11 cellular contexts compared by ENCODE assay signal in genomic region chr2:60484080-60484737, GRCh38.
A peak's percentile ranks its signal among the peaks of the same experiment; 100 is the strongest.
DNase-seq lines count a peak whose midpoint lies in the region; ATAC-seq, FAIRE-seq and TF ChIP-seq lines count a peak whose summit lies in the region.
"Had no signal": no experiment of that assay in that cellular context is flagged by ENCODE, and none has a peak within 500 bp of the region (broad histone marks: within the 10 kb centered on the region; RNA-seq: fewer than 3 reads in every experiment).

No MANE protein-coding gene starts in this region.

- no peaks in the 10 kb centered on the region for H3K27me3 ChIP-seq in keratinocyte (ENCODE audit: control insufficient read depth, extremely low read depth, insufficient read depth, low read length)
- H3K27me3 ChIP-seq: testis had no signal

- peaks cover 41% of the 10 kb centered on the region for H3K4me1 ChIP-seq in keratinocyte (ENCODE audit: control insufficient read depth, extremely low read depth, insufficient read depth, low read length)
- H3K4me1 ChIP-seq: testis had no signal

- H3K36me3 ChIP-seq in keratinocyte (ENCODE audit: control insufficient read depth in 2 of 2, extremely low read depth in 1 of 2, insufficient read depth in 2 of 2, low read length in 2 of 2) = peaks cover 0 to 1% of the 10 kb centered on the region in 2 experiments

- H3K4me3 Mint-ChIP-seq in activated B cell treated with CpG ODN at 0.5 μM for 24 hours = peak overlapping the region; percentile 78
- no peak overlapping the region for H3K4me3 Mint-ChIP-seq in stimulated activated effector memory CD8-positive, alpha-beta T cell treated with anti-CD3 and anti-CD28 coated beads, Interleukin-12 subunit alpha, Interleukin-12 subunit beta, amount 100 ng/mL, for 72 hours

- H3K4me2 ChIP-seq in keratinocyte (ENCODE audit: control insufficient read depth, extremely low read depth, insufficient read depth, low read depth, low read length) = no peak overlapping the region

- no peak overlapping the region for H3K9ac ChIP-seq in keratinocyte (ENCODE audit: control insufficient read depth, extremely low read depth, insufficient read depth, low read length)

- H3K9me3 Mint-ChIP-seq in activated B cell treated with CpG ODN at 0.5 μM for 24 hours = no peaks in the 10 kb centered on the region
- no peaks in the 10 kb centered on the region for H3K9me3 Mint-ChIP-seq in stimulated activated effector memory CD8-positive, alpha-beta T cell treated with anti-CD3 and anti-CD28 coated beads, Interleukin-12 subunit alpha, Interleukin-12 subunit beta, amount 100 ng/mL, for 72 hours

- H3K4me3 ChIP-seq in AG04449 (ENCODE audit: low read depth, low read length) = peak overlapping the region; percentile 41
- H3K4me3 ChIP-seq in keratinocyte (ENCODE audit: control insufficient read depth in 2 of 3, extremely low read depth in 1 of 3, insufficient read depth in 2 of 3, low read depth in 1 of 3, low read length in 3 of 3) = no peak overlapping the region
- H3K4me3 ChIP-seq in coronary artery = no peak overlapping the region
- H3K4me3 ChIP-seq: testis had no signal

- no peaks in the 10 kb centered on the region for H3K9me1 ChIP-seq in keratinocyte (ENCODE audit: control insufficient read depth, extremely low read depth, insufficient read depth, low read length)

- no peaks in the 10 kb centered on the region for H3K79me2 ChIP-seq in keratinocyte (ENCODE audit: control insufficient read depth, insufficient read depth, low read length)

- dilution Hi-C loops in keratinocyte (cut with MboI; ENCODE audit: extremely low pct_ligation_motif_present, low sequenced_read_pairs) = no loop called here

- DNase-seq in AG04449 (ENCODE audit: low read depth, low spot score) = peak; percentile 64
- DNase-seq in activated B cell treated with CpG ODN at 0.5 μM for 24 hours = no peak
- DNase-seq in keratinocyte (ENCODE audit: low read depth, low spot score) = no peak
- no peak for DNase-seq in stimulated activated effector memory CD8-positive, alpha-beta T cell treated with anti-CD3 and anti-CD28 coated beads, Interleukin-12 subunit alpha, Interleukin-12 subunit beta, amount 100 ng/mL, for 72 hours (ENCODE audit: low spot score in 2 of 2)
- DNase-seq in T-helper 9 cell = no peak
- DNase-seq in coronary artery (ENCODE audit: low spot score) = no peak
- DNase-seq: activated CD4-positive, alpha-beta T cell treated with anti-CD3 and anti-CD28 coated beads, Interleukin-2, amount 50 U/mL, for 1 hour; C1 segment of cervical spinal cord; testis had no signal

- POLR2A ChIA-PET in AG04449 (lab: Yijun Ruan, JAX) (interaction anchor here (0.6 to 2.5 kb wide), 5 partner anchors 12 to 425 kb away, joined by 3 to 15 read pairs (median 4); no protein-coding TSS in a partner anchor), activated B cell treated with CpG ODN at 0.5 μM for 24 hours (lab: Charles Lee) (interaction anchor here (0.6 to 2.7 kb wide), 15 partner anchors 8 to 147 kb away, joined by 3 to 25 read pairs (median 7); no protein-coding TSS in a partner anchor)

- TF ChIP-seq CTCF in AG04449 (IDR thresholded peaks at IDR 0.05; ENCODE audit: insufficient read depth, low read length, missing control alignments) (no peak), activated B cell treated with CpG ODN at 0.5 μM for 24 hours (IDR thresholded peaks at IDR 0.05) (no peak), keratinocyte (optimal IDR thresholded peaks at IDR 0.05 in 1 of 3, IDR thresholded peaks at IDR 0.05 in 1 of 3, conservative IDR thresholded peaks at IDR 0.05 in 1 of 3; ENCODE audit: extremely low read depth in 1 of 3, insufficient read depth in 2 of 3, low read length in 3 of 3) (no peak), coronary artery (IDR thresholded peaks at IDR 0.05) (no peak)

- peak; percentile 13 for FAIRE-seq in keratinocyte (lab: Jason Lieb, UNC)

- ATAC-seq in GM21619 (IDR thresholded peaks at IDR 0.05; ENCODE audit: unreplicated experiment) = peak; percentile 35
- ATAC-seq in activated B cell treated with CpG ODN at 0.5 μM for 24 hours (ENCODE audit: low read depth) = peak; percentile 66
- ATAC-seq in HG02623 (IDR thresholded peaks at IDR 0.05; ENCODE audit: unreplicated experiment) = no peak
- no peak for ATAC-seq in stimulated activated effector memory CD8-positive, alpha-beta T cell treated with anti-CD3 and anti-CD28 coated beads, Interleukin-12 subunit alpha, Interleukin-12 subunit beta, amount 100 ng/mL, for 72 hours

- H3K27ac ChIP-seq in keratinocyte (ENCODE audit: control insufficient read depth, insufficient read depth, low read length) (no peak overlapping the region), coronary artery (no peak overlapping the region)
- H3K27ac ChIP-seq: testis had no signal

- no peak overlapping the region for H2AFZ ChIP-seq in keratinocyte (ENCODE audit: control insufficient read depth, low read length)

- H3K36me3 Mint-ChIP-seq in activated B cell treated with CpG ODN at 0.5 μM for 24 hours (ENCODE audit: low read depth) = peaks cover 66% of the 10 kb centered on the region
- H3K36me3 Mint-ChIP-seq in stimulated activated effector memory CD8-positive, alpha-beta T cell treated with anti-CD3 and anti-CD28 coated beads, Interleukin-12 subunit alpha, Interleukin-12 subunit beta, amount 100 ng/mL, for 72 hours = no peaks in the 10 kb centered on the region

- peak overlapping the region; percentile 93 for H3K27ac Mint-ChIP-seq in activated B cell treated with CpG ODN at 0.5 μM for 24 hours
- H3K27ac Mint-ChIP-seq in stimulated activated effector memory CD8-positive, alpha-beta T cell treated with anti-CD3 and anti-CD28 coated beads, Interleukin-12 subunit alpha, Interleukin-12 subunit beta, amount 100 ng/mL, for 72 hours = no peak overlapping the region

- intact Hi-C loops in activated B cell treated with CpG ODN at 0.5 μM for 24 hours (cut with micrococcal nuclease) = loop anchor here (1.0 to 5.0 kb wide), 7 partner anchors 8 to 131 kb away; no protein-coding TSS in a partner anchor

- H3K9me3 ChIP-seq in keratinocyte (ENCODE audit: control insufficient read depth, low read depth, low read length) = no peaks in the 10 kb centered on the region
- H3K9me3 ChIP-seq: testis had no signal

- no peaks in the 10 kb centered on the region for H4K20me1 ChIP-seq in keratinocyte (ENCODE audit: control insufficient read depth, extremely low read depth, insufficient read depth, low read length)

- peaks cover 96% of the 10 kb centered on the region for H3K4me1 Mint-ChIP-seq in activated B cell treated with CpG ODN at 0.5 μM for 24 hours
- H3K4me1 Mint-ChIP-seq in stimulated activated effector memory CD8-positive, alpha-beta T cell treated with anti-CD3 and anti-CD28 coated beads, Interleukin-12 subunit alpha, Interleukin-12 subunit beta, amount 100 ng/mL, for 72 hours = no peaks in the 10 kb centered on the region

- CTCF ChIA-PET in AG04449 (lab: Yijun Ruan, JAX) (interaction anchor here (0.8 to 1.3 kb wide), 5 partner anchors 11 to 66 kb away, joined by 3 to 4 read pairs (median 3); no protein-coding TSS in a partner anchor), activated B cell treated with CpG ODN at 0.5 μM for 24 hours (lab: Charles Lee) (interaction anchor here (0.9 to 1.4 kb wide), 3 partner anchors 45 to 1035 kb away, joined by 3 to 9 read pairs (median 6); no protein-coding TSS in a partner anchor)

- H3K27me3 Mint-ChIP-seq in activated B cell treated with CpG ODN at 0.5 μM for 24 hours = no peaks in the 10 kb centered on the region

Comparison
In these comparisons a context has a peak if more than half of its experiments do, and no peak if none do; other contexts are left out.
1. ATAC-seq: peak in GM21619 (single experiment) and activated B cell treated with CpG ODN at 0.5 μM for 24 hours (single experiment); none in HG02623 (single experiment) and stimulated activated effector memory CD8-positive, alpha-beta T cell treated with anti-CD3 and anti-CD28 coated beads, Interleukin-12 subunit alpha, Interleukin-12 subunit beta, amount 100 ng/mL, for 72 hours (single experiment).